ENCODE assay signal across 10 cellular contexts in genomic region chr6:15327271-15327670, GRCh38.
DNase-seq lines count a peak whose midpoint lies in the region; ATAC-seq, FAIRE-seq and TF ChIP-seq lines count a peak whose summit lies in the region.
"Had no signal": no experiment of that assay in that cellular context is flagged by ENCODE, and none has a peak within 500 bp of the region (broad histone marks: within the 10 kb centered on the region; RNA-seq: fewer than 3 reads in every experiment).

No MANE protein-coding gene starts in this region.

- H3K27ac ChIP-seq in effector memory CD4-positive, alpha-beta T cell (ENCODE audit: insufficient read depth, low read length, poor library complexity, severe bottlenecking), result no peak overlapping the region
- H3K27ac ChIP-seq: gastrocnemius medialis, thyroid gland had no signal

- H3K9me3 ChIP-seq in effector memory CD4-positive, alpha-beta T cell (ENCODE audit: control insufficient read depth, low read length), result no peaks in the 10 kb centered on the region
- H3K9me3 ChIP-seq: gastrocnemius medialis, thyroid gland had no signal

- FAIRE-seq in GM18507 (lab: Jason Lieb, UNC) (peak; percentile 70), H54 (lab: Jason Lieb, UNC) (no peak)

- no peak for DNase-seq in GM18507 (ENCODE audit: extremely low spot score, insufficient read length, low read depth)
- DNase-seq in NCI-H2227 treated with DMSO at 0.1 percent for 48 hours (lab: John Stamatoyannopoulos, UW), result peak; percentile 35
- DNase-seq in activated naive CD4-positive, alpha-beta T cell treated with anti-CD3 and anti-CD28 coated beads, Interleukin-2, amount 50 U/mL, for 72 hours (ENCODE audit: low spot score in 2 of 2), result peak in 1 of 2 donors; percentile 28
- DNase-seq in natural killer cell treated with Interleukin-12 subunit alpha and Interleukin-12 subunit beta and Interleukin-15 and Interleukin-18, amount 100 ng/mL, for 72 hours (ENCODE audit: low spot score), result no peak
- no peak for DNase-seq in AG08396 (ENCODE audit: low spot score)
- DNase-seq in H54 (ENCODE audit: insufficient read length, low spot score), result no peak
- DNase-seq in SIG-M5 treated with dmso at 0.1 percent for 504 hours (lab: John Stamatoyannopoulos, UW; ENCODE audit: unreplicated experiment), result no peak
- DNase-seq in effector memory CD4-positive, alpha-beta T cell, result no peak
- DNase-seq: gastrocnemius medialis had no signal

- no peak overlapping the region for H3K4me3 ChIP-seq in effector memory CD4-positive, alpha-beta T cell (ENCODE audit: insufficient read depth, low read depth, low read length, poor library complexity, severe bottlenecking)
- H3K4me3 ChIP-seq: gastrocnemius medialis, thyroid gland had no signal

- peak overlapping the region; percentile 67 for H3K4me3 Mint-ChIP-seq in natural killer cell treated with Interleukin-12 subunit alpha and Interleukin-12 subunit beta and Interleukin-15 and Interleukin-18, amount 100 ng/mL, for 72 hours

- no peaks in the 10 kb centered on the region for H3K9me3 Mint-ChIP-seq in activated naive CD4-positive, alpha-beta T cell treated with anti-CD3 and anti-CD28 coated beads, Interleukin-2, amount 50 U/mL, for 72 hours
- no peaks in the 10 kb centered on the region for H3K9me3 Mint-ChIP-seq in natural killer cell treated with Interleukin-12 subunit alpha and Interleukin-12 subunit beta and Interleukin-15 and Interleukin-18, amount 100 ng/mL, for 72 hours

- no peak for TF ChIP-seq POLR2A in H54 (IDR thresholded peaks at IDR 0.05; ENCODE audit: low read depth, low read length)

- H3K36me3 Mint-ChIP-seq in activated naive CD4-positive, alpha-beta T cell treated with anti-CD3 and anti-CD28 coated beads, Interleukin-2, amount 50 U/mL, for 72 hours, result peaks cover 0 to 18% of the 10 kb centered on the region in 2 donors
- H3K36me3 Mint-ChIP-seq in natural killer cell treated with Interleukin-12 subunit alpha and Interleukin-12 subunit beta and Interleukin-15 and Interleukin-18, amount 100 ng/mL, for 72 hours, result no peaks in the 10 kb centered on the region

- peak; percentile 47 to 68 for ATAC-seq in activated naive CD4-positive, alpha-beta T cell treated with anti-CD3 and anti-CD28 coated beads, Interleukin-2, amount 50 U/mL, for 72 hours
- peak in 1 of 2 donors; percentile 28 for ATAC-seq in natural killer cell treated with Interleukin-12 subunit alpha and Interleukin-12 subunit beta and Interleukin-15 and Interleukin-18, amount 100 ng/mL, for 72 hours

- H3K27me3 Mint-ChIP-seq in natural killer cell treated with Interleukin-12 subunit alpha and Interleukin-12 subunit beta and Interleukin-15 and Interleukin-18, amount 100 ng/mL, for 72 hours, result no peaks in the 10 kb centered on the region

- H3K36me3 ChIP-seq in effector memory CD4-positive, alpha-beta T cell (ENCODE audit: control insufficient read depth, insufficient read depth, low read length), result no peaks in the 10 kb centered on the region
- H3K36me3 ChIP-seq: gastrocnemius medialis, thyroid gland had no signal

- H3K4me1 ChIP-seq in effector memory CD4-positive, alpha-beta T cell (ENCODE audit: control insufficient read depth, insufficient read depth, low read length, poor library complexity, severe bottlenecking), result peaks cover 22% of the 10 kb centered on the region

- no peaks in the 10 kb centered on the region for H3K27me3 ChIP-seq in effector memory CD4-positive, alpha-beta T cell (replicated peaks; ENCODE audit: control insufficient read depth, insufficient read depth, low read length, poor library complexity, severe bottlenecking)
- H3K27me3 ChIP-seq: gastrocnemius medialis, thyroid gland had no signal

- peak overlapping the region; percentile 30 to 81 for H3K27ac Mint-ChIP-seq in activated naive CD4-positive, alpha-beta T cell treated with anti-CD3 and anti-CD28 coated beads, Interleukin-2, amount 50 U/mL, for 72 hours
- peak overlapping the region; percentile 70 to 91 for H3K27ac Mint-ChIP-seq in natural killer cell treated with Interleukin-12 subunit alpha and Interleukin-12 subunit beta and Interleukin-15 and Interleukin-18, amount 100 ng/mL, for 72 hours

- H3K4me1 Mint-ChIP-seq in natural killer cell treated with Interleukin-12 subunit alpha and Interleukin-12 subunit beta and Interleukin-15 and Interleukin-18, amount 100 ng/mL, for 72 hours (ENCODE audit: low read depth in 2 of 2), result peaks cover 77 to 81% of the 10 kb centered on the region in 2 donors
